In the genomic region with DNA sequence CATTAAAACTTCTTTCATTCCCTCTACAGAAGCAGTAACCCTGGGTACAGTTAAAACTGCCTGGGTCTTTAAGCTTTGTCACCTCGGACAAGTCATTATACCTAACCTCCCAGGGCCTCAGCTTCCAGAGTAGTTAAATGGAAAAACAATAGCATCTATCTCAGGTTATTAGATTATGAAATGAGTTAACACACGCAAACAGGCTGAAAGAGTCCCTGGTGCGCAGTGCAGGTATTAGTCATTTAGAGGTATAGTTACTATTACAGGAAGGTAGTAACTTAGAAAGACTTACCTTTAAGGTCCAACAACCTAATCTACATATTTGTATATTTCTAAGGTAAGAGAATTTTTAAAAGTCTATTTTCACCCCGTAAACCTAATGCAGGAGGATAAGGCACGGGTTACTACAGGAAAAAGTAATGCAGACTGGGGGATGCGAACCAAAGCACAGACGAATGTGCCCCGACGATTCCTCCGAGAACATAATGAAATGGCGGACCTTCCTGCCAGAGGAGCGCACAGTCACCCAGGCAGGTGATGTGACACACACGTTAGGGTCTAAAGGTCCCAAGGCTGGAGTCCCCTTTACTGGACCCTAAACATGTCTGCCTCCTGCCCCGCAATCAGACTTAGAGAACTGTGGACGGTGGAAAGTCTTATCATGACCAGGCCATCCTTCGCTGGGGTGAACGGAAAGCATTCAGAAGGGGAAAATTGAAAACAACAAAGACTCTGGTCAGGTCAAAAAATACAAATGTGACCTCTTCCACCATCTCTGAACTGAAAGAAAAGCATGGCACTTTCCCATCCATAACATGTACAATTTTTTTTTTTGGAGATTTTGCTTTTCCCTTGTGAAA, we compare ENCODE assay signal across 8 cellular contexts. TPM values are rescaled to one million over a fixed set of nuclear protein-coding genes. Genes with fewer than 3 reads are reported as not detected.
DNase-seq lines count a peak whose midpoint lies in the region; ATAC-seq and TF ChIP-seq lines count a peak whose summit lies in the region.

No MANE protein-coding gene starts in this region.

- H3K27ac Mint-ChIP-seq in T-cell = peak overlapping the region; percentile 91 to 92

- intact Hi-C loops in thyroid gland (cut with DNase I) = no loop called here

- POLR2A ChIA-PET in T-cell (lab: Charles Lee) = interaction anchor here (0.5 to 0.7 kb wide), 2 partner anchors 9 to 1353 kb away, joined by 3 to 18 read pairs; no protein-coding TSS in a partner anchor

- H3K27ac ChIP-seq in cingulate gyrus (ENCODE audit: low read depth, low read length) = peak overlapping the region; percentile 75
- peak overlapping the region; percentile 79 to 93 (median 91) for H3K27ac ChIP-seq in thyroid gland

- H3K4me3 Mint-ChIP-seq in T-cell = peak overlapping the region; percentile 85 to 99 (median 98)

- DNase-seq in NCI-H748 (lab: John Stamatoyannopoulos, UW; ENCODE audit: unreplicated experiment) (peak; percentile 27), NCI-H748 treated with DMSO at 0.1 percent for 48 hours (lab: John Stamatoyannopoulos, UW) (no peak), T-cell (peak in 9 of 34 experiments; percentile 11 to 35 (median 30)), thyroid gland (no peak)

- CTCF ChIA-PET in T-cell (lab: Charles Lee) = interaction anchor here in 1 of 2 donors (2.6 to 2.7 kb wide), 2 partner anchors 15 to 23 kb away, joined by 12 to 13 read pairs; no protein-coding TSS in a partner anchor

- no peak for TF ChIP-seq POLR2A in thyroid gland (IDR thresholded peaks at IDR 0.05)

- TF ChIP-seq CTCF in thyroid gland (IDR thresholded peaks at IDR 0.05) = no peak

- H3K9me3 Mint-ChIP-seq in T-cell = no peaks in the 10 kb centered on the region

- no peaks in the 10 kb centered on the region for H3K27me3 Mint-ChIP-seq in T-cell

- no peak for ATAC-seq in T-cell (replicated peaks in 1 of 4)
- no peak for ATAC-seq in HG02642 (IDR thresholded peaks at IDR 0.05; ENCODE audit: poor library complexity, unreplicated experiment)
- ATAC-seq in HG02938 (IDR thresholded peaks at IDR 0.05; ENCODE audit: unreplicated experiment) = no peak

- WGBS in thyroid gland, 2 donors = 4 to 5% methylated on average over 17 of the region's 17 CpGs

- H3K36me3 ChIP-seq in thyroid gland = no peaks in the 10 kb centered on the region

- H3K4me1 Mint-ChIP-seq in T-cell = peaks cover 35 to 46% (median 40%) of the 10 kb centered on the region in 3 donors

- H3K4me1 ChIP-seq in mononuclear cell (ENCODE audit: insufficient read depth, low read length) = peaks cover 64% of the 10 kb centered on the region
- H3K4me1 ChIP-seq in thyroid gland = peaks cover 17 to 33% of the 10 kb centered on the region in 2 donors

- H3K9me3 ChIP-seq in mononuclear cell (ENCODE audit: low read depth, low read length) = no peaks in the 10 kb centered on the region
- no peaks in the 10 kb centered on the region for H3K9me3 ChIP-seq in thyroid gland

- H3K27me3 ChIP-seq in mononuclear cell (ENCODE audit: insufficient read depth, low read length) (no peaks in the 10 kb centered on the region), thyroid gland (no peaks in the 10 kb centered on the region)

- peaks cover 3% of the 10 kb centered on the region for H3K36me3 Mint-ChIP-seq in T-cell

- H3K4me3 ChIP-seq in mononuclear cell (ENCODE audit: low read length) (peak overlapping the region; percentile 58), thyroid gland (replicated peaks in 1 of 3) (peak overlapping the region; percentile 61 to 97 (median 88))

RNA-seq across cellular contexts. Expression of a gene that starts 1.3 kb away (rescaled TPM):
- total RNA-seq in T-cell (100 to 1,000 TPM; 253 to 388 (median 299) TPM), mononuclear cell (272 TPM), thyroid gland (100 to 1,000 TPM; 104 to 117 (median 108) TPM)
